ENCODE assay signal across 16 cellular contexts in the genomic region with DNA sequence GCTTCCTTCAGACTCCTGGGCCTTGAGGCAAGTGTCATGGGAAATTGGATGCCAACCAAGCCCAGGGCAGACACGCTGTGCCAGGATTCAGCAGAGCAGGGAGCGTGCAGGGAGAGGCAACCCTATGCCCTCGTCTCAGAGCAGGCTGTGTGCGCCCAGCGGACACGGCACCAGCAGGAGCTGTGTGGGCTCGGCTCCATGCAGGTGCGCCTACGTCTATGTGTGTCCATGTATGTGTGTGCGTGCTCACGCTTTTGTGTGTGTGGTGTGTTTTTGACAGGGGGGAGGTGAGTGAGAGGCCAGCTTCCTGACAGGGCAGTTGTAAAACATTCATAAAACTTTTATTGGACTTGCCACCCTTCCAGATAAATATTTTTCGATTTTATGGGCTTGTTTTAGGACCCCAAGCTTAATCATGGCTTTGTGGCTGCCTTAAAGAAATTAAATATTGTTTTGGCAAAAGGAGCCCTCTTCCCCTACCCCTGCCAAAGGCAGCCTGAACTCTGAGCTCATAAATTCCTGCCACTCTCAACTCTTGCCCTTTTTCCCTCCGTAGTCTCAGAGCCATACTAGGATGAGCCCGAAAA.
DNase-seq lines count a peak whose midpoint lies in the region; ATAC-seq and TF ChIP-seq lines count a peak whose summit lies in the region.
"Had no signal": no experiment of that assay in that cellular context is flagged by ENCODE, and none has a peak within 500 bp of the region (broad histone marks: within the 10 kb centered on the region; RNA-seq: fewer than 3 reads in every experiment).

No MANE protein-coding gene starts in this region.

- peaks cover 36 to 69% of the 10 kb centered on the region in 2 donors for H3K4me1 ChIP-seq in thoracic aorta (ENCODE audit: control insufficient read depth in 1 of 2, low read depth in 2 of 2)

- no peaks in the 10 kb centered on the region for H3K36me3 ChIP-seq in thoracic aorta

- ATAC-seq in thoracic aorta (ENCODE audit: insufficient number of reproducible peaks, low FRiP score, low read depth), result no peak
- no peak for ATAC-seq in HG02973 (IDR thresholded peaks at IDR 0.05; ENCODE audit: unreplicated experiment)
- ATAC-seq: activated CD8-positive, alpha-beta memory T cell treated with anti-CD3 and anti-CD28 coated beads, Interleukin-2, amount 10 ng/mL, durations not matched to agents 7 days and 5 days; natural killer cell had no signal

- H3K27ac ChIP-seq in thoracic aorta, result peak overlapping the region; percentile 69 to 84
- H3K27ac ChIP-seq: skin epidermis had no signal

- DNase-seq in DMS 273 (lab: John Stamatoyannopoulos, UW; ENCODE audit: unreplicated experiment) (peak; percentile 51), DMS 273 treated with DMSO at 0.1 percent for 48 hours (lab: John Stamatoyannopoulos, UW) (no peak), cerebellar cortex (ENCODE audit: low spot score) (peak; percentile 83), mesothelial cell of epicardium (ENCODE audit: low spot score in 2 of 2, unreplicated experiment in 2 of 2) (no peak), thoracic aorta (ENCODE audit: low spot score) (no peak), AG08395 (ENCODE audit: low spot score) (no peak), chondrocyte (ENCODE audit: low spot score) (no peak)
- DNase-seq: 8988T; activated CD8-positive, alpha-beta memory T cell treated with anti-CD3 and anti-CD28 coated beads, Interleukin-2, amount 10 ng/mL, durations not matched to agents 7 days and 5 days; activated naive CD8-positive, alpha-beta T cell treated with anti-CD3 and anti-CD28 coated beads, Interleukin-2, amount 10 ng/mL, durations not matched to agents 7 days and 5 days; CD8-positive, alpha-beta memory T cell; HCEC 1CT; natural killer cell; NCI-H1105 treated with DMSO at 0.1 percent for 48 hours had no signal

- no peak overlapping the region for H3K4me3 ChIP-seq in thoracic aorta
- H3K4me3 ChIP-seq: skin epidermis had no signal

- H3K27me3 Mint-ChIP-seq in mesothelial cell of epicardium (ENCODE audit: low read depth) (no peaks in the 10 kb centered on the region), chondrocyte (ENCODE audit: low read depth) (no peaks in the 10 kb centered on the region)
- H3K27me3 Mint-ChIP-seq: activated CD8-positive, alpha-beta memory T cell treated with anti-CD3 and anti-CD28 coated beads, Interleukin-2, amount 10 ng/mL, durations not matched to agents 7 days and 5 days; activated naive CD8-positive, alpha-beta T cell treated with anti-CD3 and anti-CD28 coated beads, Interleukin-2, amount 10 ng/mL, durations not matched to agents 7 days and 5 days; CD8-positive, alpha-beta memory T cell had no signal

- peaks cover 84% of the 10 kb centered on the region for H3K4me1 Mint-ChIP-seq in mesothelial cell of epicardium
- H3K4me1 Mint-ChIP-seq in chondrocyte (ENCODE audit: low read depth), result peaks cover 67% of the 10 kb centered on the region
- H3K4me1 Mint-ChIP-seq: activated CD8-positive, alpha-beta memory T cell treated with anti-CD3 and anti-CD28 coated beads, Interleukin-2, amount 10 ng/mL, durations not matched to agents 7 days and 5 days; activated naive CD8-positive, alpha-beta T cell treated with anti-CD3 and anti-CD28 coated beads, Interleukin-2, amount 10 ng/mL, durations not matched to agents 7 days and 5 days had no signal

- peaks cover 2% of the 10 kb centered on the region for H3K36me3 Mint-ChIP-seq in mesothelial cell of epicardium
- H3K36me3 Mint-ChIP-seq in chondrocyte (ENCODE audit: low read depth), result no peaks in the 10 kb centered on the region
- H3K36me3 Mint-ChIP-seq: natural killer cell had no signal

- H3K27ac Mint-ChIP-seq in mesothelial cell of epicardium, result peak overlapping the region; percentile 93
- H3K27ac Mint-ChIP-seq in chondrocyte (ENCODE audit: unreplicated experiment), result no peak overlapping the region
- H3K27ac Mint-ChIP-seq: activated CD8-positive, alpha-beta memory T cell treated with anti-CD3 and anti-CD28 coated beads, Interleukin-2, amount 10 ng/mL, durations not matched to agents 7 days and 5 days; activated naive CD8-positive, alpha-beta T cell treated with anti-CD3 and anti-CD28 coated beads, Interleukin-2, amount 10 ng/mL, durations not matched to agents 7 days and 5 days had no signal

- H3K27me3 ChIP-seq in thoracic aorta (replicated peaks; ENCODE audit: insufficient read depth), result no peaks in the 10 kb centered on the region

- no peaks in the 10 kb centered on the region for H3K9me3 Mint-ChIP-seq in mesothelial cell of epicardium
- H3K9me3 Mint-ChIP-seq in chondrocyte (ENCODE audit: low read depth), result no peaks in the 10 kb centered on the region
- H3K9me3 Mint-ChIP-seq: activated naive CD8-positive, alpha-beta T cell treated with anti-CD3 and anti-CD28 coated beads, Interleukin-2, amount 10 ng/mL, durations not matched to agents 7 days and 5 days; CD8-positive, alpha-beta memory T cell; natural killer cell had no signal

- TF ChIP-seq CTCF in mesothelial cell of epicardium (IDR thresholded peaks at IDR 0.05; ENCODE audit: unreplicated experiment), result no peak
- no peak for TF ChIP-seq CTCF in thoracic aorta (IDR thresholded peaks at IDR 0.05)
- no peak for TF ChIP-seq CTCF in chondrocyte (IDR thresholded peaks at IDR 0.05)

- H3K4me3 Mint-ChIP-seq in mesothelial cell of epicardium (no peak overlapping the region), chondrocyte (ENCODE audit: unreplicated experiment) (no peak overlapping the region)
- H3K4me3 Mint-ChIP-seq: activated CD8-positive, alpha-beta memory T cell treated with anti-CD3 and anti-CD28 coated beads, Interleukin-2, amount 10 ng/mL, durations not matched to agents 7 days and 5 days; activated naive CD8-positive, alpha-beta T cell treated with anti-CD3 and anti-CD28 coated beads, Interleukin-2, amount 10 ng/mL, durations not matched to agents 7 days and 5 days; CD8-positive, alpha-beta memory T cell; natural killer cell had no signal

- no peaks in the 10 kb centered on the region for H3K9me3 ChIP-seq in thoracic aorta

Comparison
In these comparisons a context has a peak if more than half of its experiments do, and no peak if none do; other contexts are left out.
1. DNase-seq: peak in DMS 273 (single experiment) and cerebellar cortex (single experiment); none in DMS 273 treated with DMSO at 0.1 percent for 48 hours (single experiment), mesothelial cell of epicardium (0 of 2), thoracic aorta (single experiment), AG08395 (single experiment) and chondrocyte (single experiment).